Comparison of ENCODE assay signal across 25 cellular contexts in genomic region chr3:147049305-147049704, GRCh38.
DNase-seq lines count a peak whose midpoint lies in the region; ATAC-seq, FAIRE-seq and TF ChIP-seq lines count a peak whose summit lies in the region.
"Had no signal": no experiment of that assay in that cellular context is flagged by ENCODE, and none has a peak within 500 bp of the region (broad histone marks: within the 10 kb centered on the region; RNA-seq: fewer than 3 reads in every experiment).

No MANE protein-coding gene starts in this region.

- H4K91ac ChIP-seq in H1 (replicated peaks; ENCODE audit: insufficient read length, low read length), result no peak overlapping the region

- 0 out of 2 replicates have a peak, but pooled peaks cover 5% of the 10 kb centered on the region for H3K36me3 Mint-ChIP-seq in HFFc6 (ENCODE audit: low read depth)
- no peaks in the 10 kb centered on the region for H3K36me3 Mint-ChIP-seq in nephron (ENCODE audit: low read depth)
- no peaks in the 10 kb centered on the region for H3K36me3 Mint-ChIP-seq in activated CD8-positive, alpha-beta memory T cell treated with anti-CD3 and anti-CD28 coated beads, Interleukin-2, amount 10 ng/mL, durations not matched to agents 7 days and 5 days
- H3K36me3 Mint-ChIP-seq: CD8-positive, alpha-beta memory T cell; IgD-negative memory B cell had no signal

- no peaks in the 10 kb centered on the region for H3K79me1 ChIP-seq in H1 (ENCODE audit: low read depth, low read length)

- no peak overlapping the region for H2BK15ac ChIP-seq in H1 (ENCODE audit: low read length)

- no peak for ATAC-seq in HG02642 (IDR thresholded peaks at IDR 0.05; ENCODE audit: poor library complexity, unreplicated experiment)
- no peak for ATAC-seq in activated CD8-positive, alpha-beta memory T cell treated with anti-CD3 and anti-CD28 coated beads, Interleukin-2, amount 10 ng/mL, durations not matched to agents 7 days and 5 days
- no peak for ATAC-seq in HG03457 (IDR thresholded peaks at IDR 0.05; ENCODE audit: unreplicated experiment)

- H3K27me3 ChIP-seq in H1 (replicated peaks in 1 of 4; ENCODE audit: control insufficient read depth in 3 of 4, extremely low read depth in 1 of 4, insufficient read depth in 3 of 4, low read length in 3 of 4), result no peaks in the 10 kb centered on the region
- H3K27me3 ChIP-seq: SJCRH30 had no signal

- TF ChIP-seq CTCF in HFFc6 (IDR thresholded peaks at IDR 0.05), result no peak
- no peak for TF ChIP-seq CTCF in H1 (IDR thresholded peaks at IDR 0.05; ENCODE audit: control extremely low read depth in 1 of 3, insufficient read depth in 1 of 3, low read depth in 1 of 3, low read length in 3 of 3)
- no peak for TF ChIP-seq CTCF in nephron (IDR thresholded peaks at IDR 0.05; ENCODE audit: unreplicated experiment in 3 of 3)

- CTCF ChIA-PET in H1 (lab: Charles Lee; ENCODE audit: partially characterized antibody), result no interaction called here
- CTCF ChIA-PET in activated CD8-positive, alpha-beta memory T cell treated with anti-CD3 and anti-CD28 coated beads, Interleukin-2, amount 10 ng/mL, durations not matched to agents 7 days and 5 days (lab: Charles Lee), result no interaction called here

- no peaks in the 10 kb centered on the region for H3K4me1 ChIP-seq in H1 (replicated peaks in 1 of 4; ENCODE audit: control insufficient read depth in 3 of 4, insufficient read depth in 4 of 4, low read length in 3 of 4)
- H3K4me1 ChIP-seq: SJCRH30 had no signal

- H2BK5ac ChIP-seq in H1 (ENCODE audit: low read depth, low read length), result no peak overlapping the region

- no peaks in the 10 kb centered on the region for H3K23me2 ChIP-seq in H1 (ENCODE audit: low read depth, low read length)

- H3K23ac ChIP-seq in H1 (ENCODE audit: insufficient read length), result no peak overlapping the region

- TF ChIP-seq RAD21 in H1 (IDR thresholded peaks at IDR 0.05 in 1 of 2, conservative IDR thresholded peaks at IDR 0.05 in 1 of 2; ENCODE audit: low read depth in 2 of 2, low read length in 2 of 2), result no peak

- H2AK5ac ChIP-seq in H1 (ENCODE audit: low read depth, low read length), result no peak overlapping the region

- H3K18ac ChIP-seq in H1 (ENCODE audit: extremely low read depth, low read length), result no peak overlapping the region

- H3K14ac ChIP-seq in H1 (ENCODE audit: insufficient read length), result no peak overlapping the region

- peaks cover 8% of the 10 kb centered on the region for H3K4me1 Mint-ChIP-seq in HFFc6 (ENCODE audit: low read depth)
- H3K4me1 Mint-ChIP-seq in nephron, result peaks cover 6% of the 10 kb centered on the region
- no peaks in the 10 kb centered on the region for H3K4me1 Mint-ChIP-seq in activated CD8-positive, alpha-beta memory T cell treated with anti-CD3 and anti-CD28 coated beads, Interleukin-2, amount 10 ng/mL, durations not matched to agents 7 days and 5 days
- H3K4me1 Mint-ChIP-seq: CD8-positive, alpha-beta memory T cell; IgD-negative memory B cell had no signal

- H3K27ac Mint-ChIP-seq in HFFc6 (no peak overlapping the region), nephron (peak overlapping the region; percentile 0 to 4 (median 2))
- H3K27ac Mint-ChIP-seq in activated CD8-positive, alpha-beta memory T cell treated with anti-CD3 and anti-CD28 coated beads, Interleukin-2, amount 10 ng/mL, durations not matched to agents 7 days and 5 days, result no peak overlapping the region
- H3K27ac Mint-ChIP-seq: CD8-positive, alpha-beta memory T cell; IgD-negative memory B cell had no signal

- WGBS in H1 (ENCODE audit: extremely low coverage in 1 of 2, insufficient coverage in 1 of 2, insufficient read length in 1 of 2, insufficient replicate concordance in 2 of 2, low coverage in 1 of 2, low lambda C conversion rate in 2 of 2, missing lambda C conversion rate in 1 of 2), 2 experiments, result 88% methylated on average over 3 of the region's 3 CpGs; no CpG with 5 or more reads in 1 of the 2 experiments

- H3K27me3 Mint-ChIP-seq in HFFc6 (ENCODE audit: insufficient read depth) (no peaks in the 10 kb centered on the region), nephron (ENCODE audit: low read depth) (no peaks in the 10 kb centered on the region)
- no peaks in the 10 kb centered on the region for H3K27me3 Mint-ChIP-seq in activated CD8-positive, alpha-beta memory T cell treated with anti-CD3 and anti-CD28 coated beads, Interleukin-2, amount 10 ng/mL, durations not matched to agents 7 days and 5 days
- H3K27me3 Mint-ChIP-seq: CD8-positive, alpha-beta memory T cell; IgD-negative memory B cell had no signal

- TF ChIP-seq POLR2A in H1 (IDR thresholded peaks at IDR 0.05; ENCODE audit: control extremely low read depth in 1 of 2, low read depth in 2 of 2, low read length in 2 of 2), result no peak

- H4K8ac ChIP-seq in H1 (ENCODE audit: extremely low read depth, insufficient read depth, low read length), result no peak overlapping the region

- FAIRE-seq in H1 (lab: Jason Lieb, UNC), result no peak
- FAIRE-seq: G401.6, GM12892, GM18507, H54, RCC 7860 had no signal

- H3K9me3 Mint-ChIP-seq in HFFc6 (peaks cover 6% of the 10 kb centered on the region), nephron (peaks cover 5% of the 10 kb centered on the region)
- H3K9me3 Mint-ChIP-seq in activated CD8-positive, alpha-beta memory T cell treated with anti-CD3 and anti-CD28 coated beads, Interleukin-2, amount 10 ng/mL, durations not matched to agents 7 days and 5 days (ENCODE audit: low read depth), result peaks cover 12% of the 10 kb centered on the region

- H3K79me2 ChIP-seq in H1 (ENCODE audit: control insufficient read depth in 1 of 2, insufficient read depth in 2 of 2, low read length in 2 of 2), result no peaks in the 10 kb centered on the region

- H3K56ac ChIP-seq in H1 (replicated peaks; ENCODE audit: insufficient read length, low read depth, low read length), result no peak overlapping the region

- TF ChIP-seq EP300 in H1 (IDR thresholded peaks at IDR 0.05; ENCODE audit: borderline replicate concordance in 1 of 2, low read depth in 2 of 2, low read length in 2 of 2), result no peak

- no peak overlapping the region for H3K4me2 ChIP-seq in H1 (ENCODE audit: insufficient read depth in 1 of 2, low read depth in 2 of 2, low read length in 2 of 2)

- H3K4ac ChIP-seq in H1 (replicated peaks; ENCODE audit: insufficient read length, low read depth, low read length), result no peak overlapping the region

- POLR2A ChIA-PET in H1 (lab: Charles Lee; ENCODE audit: partially characterized antibody), result no interaction called here

- H3K4me3 ChIP-seq in H1 (ENCODE audit: extremely low read depth in 1 of 4, insufficient read depth in 2 of 4, low read depth in 3 of 4, low read length in 4 of 4), result no peak overlapping the region
- H3K4me3 ChIP-seq: SJCRH30 had no signal

- no peak overlapping the region for H2BK120ac ChIP-seq in H1 (replicated peaks; ENCODE audit: low read depth, low read length)

- H3K9ac ChIP-seq in H1 (replicated peaks in 1 of 4; ENCODE audit: extremely low read depth in 1 of 4, low read depth in 3 of 4, low read length in 3 of 4), result no peak overlapping the region

- H2BK20ac ChIP-seq in H1 (ENCODE audit: low read length), result no peak overlapping the region

- H3K4me3 Mint-ChIP-seq in HFFc6 (peak overlapping the region; percentile 77), nephron (peak overlapping the region in 2 of 3 experiments; percentile 12 to 33)
- H3K4me3 Mint-ChIP-seq in activated CD8-positive, alpha-beta memory T cell treated with anti-CD3 and anti-CD28 coated beads, Interleukin-2, amount 10 ng/mL, durations not matched to agents 7 days and 5 days, result no peak overlapping the region
- H3K4me3 Mint-ChIP-seq: CD8-positive, alpha-beta memory T cell; IgD-negative memory B cell had no signal

- peak overlapping the region; percentile 89; the same call in 1 of the 2 replicates for H2AFZ ChIP-seq in H1 (ENCODE audit: low read length)

- no peaks in the 10 kb centered on the region for H3K9me3 ChIP-seq in H1 (ENCODE audit: insufficient read depth in 2 of 2, low read depth in 1 of 2, low read length in 1 of 2)
- H3K9me3 ChIP-seq: SJCRH30 had no signal

- H3K27ac ChIP-seq in H1 (ENCODE audit: low read depth, low read length), result no peak overlapping the region
- H3K27ac ChIP-seq: C4-2B, SJCRH30 had no signal

- no peaks in the 10 kb centered on the region for H3K36me3 ChIP-seq in H1 (ENCODE audit: control insufficient read depth in 2 of 4, insufficient read depth in 4 of 4, low read length in 3 of 4)
- H3K36me3 ChIP-seq: SJCRH30 had no signal

- DNase-seq in HFFc6 (no peak), H1 (ENCODE audit: low read depth in 1 of 2, low spot score in 2 of 2) (no peak), Ammon's horn (ENCODE audit: low spot score) (no peak)
- no peak for DNase-seq in activated CD8-positive, alpha-beta memory T cell treated with anti-CD3 and anti-CD28 coated beads, Interleukin-2, amount 10 ng/mL, durations not matched to agents 7 days and 5 days
- DNase-seq: AML-193; Calu3; CD8-positive, alpha-beta memory T cell; DMS153; MV-4-11; NCI-H1105 treated with DMSO at 0.1 percent for 48 hours; NCI-H2029 treated with DMSO at 0.1 percent for 48 hours; NCI-H345; NCI-H524; NCI-H774; SJCRH30 had no signal

- no peak overlapping the region for H4K5ac ChIP-seq in H1 (ENCODE audit: insufficient read length, low read depth, low read length)

- H2BK12ac ChIP-seq in H1 (ENCODE audit: low read depth, low read length), result no peak overlapping the region

- H4K20me1 ChIP-seq in H1 (replicated peaks in 1 of 2; ENCODE audit: control insufficient read depth in 1 of 2, insufficient read depth in 2 of 2, low read length in 2 of 2), result no peaks in the 10 kb centered on the region

TF ChIP-seq in H1, 55 proteins besides CTCF, POLR2A, EP300 and RAD21:
- TF ChIP-seq MAFK (IDR thresholded peaks at IDR 0.05; ENCODE audit: low read depth, low read length), result no peak
- no peak for TF ChIP-seq USF2 (IDR thresholded peaks at IDR 0.05; ENCODE audit: low read length)
- no peak for TF ChIP-seq HDAC2 (IDR thresholded peaks at IDR 0.05; ENCODE audit: borderline replicate concordance in 1 of 2, low read depth in 2 of 2, low read length in 2 of 2)
- no peak for TF ChIP-seq NRF1 (IDR thresholded peaks at IDR 0.05; ENCODE audit: low read depth, low read length)
- TF ChIP-seq BRCA1 (IDR thresholded peaks at IDR 0.05; ENCODE audit: low read depth, low read length), result no peak
- TF ChIP-seq SRF (IDR thresholded peaks at IDR 0.05; ENCODE audit: low read depth, low read length), result no peak
TF ChIP-seq in H1: peak in this region for 0.

Comparison
In these comparisons a context has a peak if more than half of its experiments do, and no peak if none do; other contexts are left out.
1. H3K27ac Mint-ChIP-seq: peak in nephron (3 of 3); none in HFFc6 (single experiment) and activated CD8-positive, alpha-beta memory T cell treated with anti-CD3 and anti-CD28 coated beads, Interleukin-2, amount 10 ng/mL, durations not matched to agents 7 days and 5 days (single experiment).